19 cellular contexts compared by ENCODE assay signal in genomic region chr6:38508286-38508685, GRCh38.
"Had no signal": no experiment of that assay in that cellular context is flagged by ENCODE, and none has a peak within 500 bp of the region (broad histone marks: within the 10 kb centered on the region; RNA-seq: fewer than 3 reads in every experiment).

No MANE protein-coding gene starts in this region.

- H3K36me3 ChIP-seq: esophagus muscularis mucosa, gastroesophageal sphincter, left ventricle myocardium inferior, lower lobe of right lung, right atrium auricular region, sigmoid colon had no signal

- H3K27ac ChIP-seq: epithelial cell of prostate, esophagus muscularis mucosa, gastroesophageal sphincter, left ventricle myocardium inferior, lower lobe of right lung, right atrium auricular region, sigmoid colon had no signal

- H3K4me3 ChIP-seq: esophagus muscularis mucosa, gastroesophageal sphincter, left ventricle myocardium inferior, lower lobe of right lung, right atrium auricular region, sigmoid colon had no signal

- H3K36me3 Mint-ChIP-seq: immature natural killer cell; stimulated activated memory B cell treated with anti-CD40 and anti-IgM and Interleukin-4, amounts not matched to agents 10 μg/mL and 1 μg/mL and 100 μg/mL, for 72 hours; type B pancreatic cell had no signal

- DNase-seq: effector memory CD4-positive, alpha-beta T cell; glutamatergic neuron; immature natural killer cell; left cardiac atrium; left ventricle myocardium inferior; lower lobe of right lung; naive thymus-derived CD8-positive, alpha-beta T cell; posterior cingulate gyrus; sigmoid colon; stimulated activated CD4-positive, alpha-beta T cell treated with anti-CD3 and anti-CD28 coated beads, Interleukin-4, amount 100 ng/mL, for 1 hour had no signal

- H3K9me3 Mint-ChIP-seq: central memory CD8-positive, alpha-beta T cell; immature natural killer cell; memory B cell; naive thymus-derived CD8-positive, alpha-beta T cell; stimulated activated memory B cell treated with anti-CD40 and anti-IgM and Interleukin-4, amounts not matched to agents 10 μg/mL and 1 μg/mL and 100 μg/mL, for 72 hours; stimulated activated naive CD8-positive, alpha-beta T cell treated with anti-CD3 and anti-CD28 coated beads, Interleukin-15, Interleukin-2, amounts not matched to agents 100 ng/mL and 50 ng/mL, for 24 hours; type B pancreatic cell had no signal

- H3K27me3 ChIP-seq: esophagus muscularis mucosa, gastroesophageal sphincter, right atrium auricular region, sigmoid colon had no signal

- H3K9me3 ChIP-seq: esophagus muscularis mucosa, gastroesophageal sphincter, left ventricle myocardium inferior, lower lobe of right lung, right atrium auricular region, sigmoid colon had no signal

- H3K27ac Mint-ChIP-seq: immature natural killer cell; memory B cell; naive thymus-derived CD8-positive, alpha-beta T cell; stimulated activated memory B cell treated with anti-CD40 and anti-IgM and Interleukin-4, amounts not matched to agents 10 μg/mL and 1 μg/mL and 100 μg/mL, for 72 hours; stimulated activated naive CD8-positive, alpha-beta T cell treated with anti-CD3 and anti-CD28 coated beads, Interleukin-15, Interleukin-2, amounts not matched to agents 100 ng/mL and 50 ng/mL, for 24 hours; type B pancreatic cell had no signal

- H3K4me3 Mint-ChIP-seq: central memory CD8-positive, alpha-beta T cell; immature natural killer cell; memory B cell; naive thymus-derived CD8-positive, alpha-beta T cell; stimulated activated memory B cell treated with anti-CD40 and anti-IgM and Interleukin-4, amounts not matched to agents 10 μg/mL and 1 μg/mL and 100 μg/mL, for 72 hours; stimulated activated naive CD8-positive, alpha-beta T cell treated with anti-CD3 and anti-CD28 coated beads, Interleukin-15, Interleukin-2, amounts not matched to agents 100 ng/mL and 50 ng/mL, for 24 hours; type B pancreatic cell had no signal

- H3K4me1 Mint-ChIP-seq: immature natural killer cell; stimulated activated memory B cell treated with anti-CD40 and anti-IgM and Interleukin-4, amounts not matched to agents 10 μg/mL and 1 μg/mL and 100 μg/mL, for 72 hours had no signal

- ATAC-seq: gastroesophageal sphincter; left cardiac atrium; naive thymus-derived CD8-positive, alpha-beta T cell; stimulated activated memory B cell treated with anti-CD40 and anti-IgM and Interleukin-4, amounts not matched to agents 10 μg/mL and 1 μg/mL and 100 μg/mL, for 72 hours had no signal

- H3K27me3 Mint-ChIP-seq: central memory CD8-positive, alpha-beta T cell; memory B cell; naive thymus-derived CD8-positive, alpha-beta T cell; stimulated activated memory B cell treated with anti-CD40 and anti-IgM and Interleukin-4, amounts not matched to agents 10 μg/mL and 1 μg/mL and 100 μg/mL, for 72 hours; stimulated activated naive CD8-positive, alpha-beta T cell treated with anti-CD3 and anti-CD28 coated beads, Interleukin-15, Interleukin-2, amounts not matched to agents 100 ng/mL and 50 ng/mL, for 24 hours; type B pancreatic cell had no signal
